ENCODE assay signal across 20 cellular contexts in genomic region chr3:164683516-164683915, GRCh38.
DNase-seq lines count a peak whose midpoint lies in the region; ATAC-seq and TF ChIP-seq lines count a peak whose summit lies in the region.
"Had no signal": no experiment of that assay in that cellular context is flagged by ENCODE, and none has a peak within 500 bp of the region (broad histone marks: within the 10 kb centered on the region; RNA-seq: fewer than 3 reads in every experiment).

No MANE protein-coding gene starts in this region.

- H3K4me1 ChIP-seq in adipocyte (ENCODE audit: control insufficient read depth, insufficient read depth, low read length): no peaks in the 10 kb centered on the region
- no peaks in the 10 kb centered on the region for H3K4me1 ChIP-seq in left lung
- H3K4me1 ChIP-seq: A549; BE2C; BLaER1 treated with 17β-estradiol and CSF1 and Interleukin-3, amounts not matched to agents 10 nM and 100 nM; HAP-1 had no signal

- no peak for TF ChIP-seq CTCF in choroid plexus epithelial cell (conservative IDR thresholded peaks at IDR 0.05; ENCODE audit: low read depth, low read length)
- no peak for TF ChIP-seq CTCF in left lung (IDR thresholded peaks at IDR 0.05)

- no peak overlapping the region for H3K9ac ChIP-seq in adipocyte (ENCODE audit: low read length)
- H3K9ac ChIP-seq: BLaER1 treated with 17β-estradiol and CSF1 and Interleukin-3, amounts not matched to agents 10 nM and 100 nM had no signal

- H3K36me3 ChIP-seq in adipocyte (ENCODE audit: control insufficient read depth, insufficient read depth, low read length, severe bottlenecking): no peaks in the 10 kb centered on the region
- H3K36me3 ChIP-seq in left lung: no peaks in the 10 kb centered on the region
- H3K36me3 ChIP-seq: BE2C; BLaER1 treated with 17β-estradiol and CSF1 and Interleukin-3, amounts not matched to agents 10 nM and 100 nM; HAP-1 had no signal

- H3K4me3 ChIP-seq in adipocyte (ENCODE audit: low read length) (no peak overlapping the region), choroid plexus epithelial cell (ENCODE audit: low read depth, low read length) (no peak overlapping the region), left lung (no peak overlapping the region)
- H3K4me3 ChIP-seq: A549; BLaER1 treated with 17β-estradiol and CSF1 and Interleukin-3, amounts not matched to agents 10 nM and 100 nM; HAP-1 had no signal

- H3K9me3 ChIP-seq in adipocyte (ENCODE audit: control insufficient read depth, low read length): no peaks in the 10 kb centered on the region
- H3K9me3 ChIP-seq in left lung: no peaks in the 10 kb centered on the region
- H3K9me3 ChIP-seq: A549; BE2C; BLaER1 treated with 17β-estradiol and CSF1 and Interleukin-3, amounts not matched to agents 10 nM and 100 nM; HAP-1 had no signal

- H3K27me3 ChIP-seq in adipocyte (replicated peaks; ENCODE audit: control insufficient read depth, insufficient read depth, low read length) (no peaks in the 10 kb centered on the region), left lung (no peaks in the 10 kb centered on the region)
- H3K27me3 ChIP-seq: BE2C; BLaER1 treated with 17β-estradiol and CSF1 and Interleukin-3, amounts not matched to agents 10 nM and 100 nM had no signal

- DNase-seq in HS-27A (ENCODE audit: low read depth) (peak; percentile 17), M059J (ENCODE audit: low read depth) (peak; percentile 6), adipocyte (ENCODE audit: low read depth) (peak; percentile 32), choroid plexus epithelial cell (ENCODE audit: low read depth) (peak; percentile 1), left lung (no peak), kidney glomerular epithelial cell (lab: John Stamatoyannopoulos, UW) (no peak), T-helper 2 cell (no peak)
- DNase-seq in stimulated activated CD8-positive, alpha-beta memory T cell treated with anti-CD3 and anti-CD28 coated beads, Interleukin-4, amount 100 ng/mL, for 48 hours: no peak
- DNase-seq: 8988T; ACHN; AML-193; BE2C; CD4-positive, alpha-beta T cell; CD8-positive, alpha-beta memory T cell; DMS 273 treated with DMSO at 0.1 percent for 48 hours; DMS79 treated with DMSO at 0.1 percent for 48 hours; GOT3 had no signal

- H3K27ac ChIP-seq in left lung: no peak overlapping the region
- H3K27ac ChIP-seq: A549; BLaER1 treated with 17β-estradiol and CSF1 and Interleukin-3, amounts not matched to agents 10 nM and 100 nM had no signal

- ATAC-seq in left lung: no peak
- ATAC-seq: A549 had no signal

- intact Hi-C loops in left lung (cut with DNase I): no loop called here

Comparison
In these comparisons a context has a peak if more than half of its experiments do, and no peak if none do; other contexts are left out.
1. DNase-seq: peak in HS-27A (single experiment), M059J (single experiment), adipocyte (single experiment) and choroid plexus epithelial cell (single experiment); none in stimulated activated CD8-positive, alpha-beta memory T cell treated with anti-CD3 and anti-CD28 coated beads, Interleukin-4, amount 100 ng/mL, for 48 hours (single experiment), left lung (0 of 2), kidney glomerular epithelial cell (single experiment) and T-helper 2 cell (0 of 5).